In the genomic region with DNA sequence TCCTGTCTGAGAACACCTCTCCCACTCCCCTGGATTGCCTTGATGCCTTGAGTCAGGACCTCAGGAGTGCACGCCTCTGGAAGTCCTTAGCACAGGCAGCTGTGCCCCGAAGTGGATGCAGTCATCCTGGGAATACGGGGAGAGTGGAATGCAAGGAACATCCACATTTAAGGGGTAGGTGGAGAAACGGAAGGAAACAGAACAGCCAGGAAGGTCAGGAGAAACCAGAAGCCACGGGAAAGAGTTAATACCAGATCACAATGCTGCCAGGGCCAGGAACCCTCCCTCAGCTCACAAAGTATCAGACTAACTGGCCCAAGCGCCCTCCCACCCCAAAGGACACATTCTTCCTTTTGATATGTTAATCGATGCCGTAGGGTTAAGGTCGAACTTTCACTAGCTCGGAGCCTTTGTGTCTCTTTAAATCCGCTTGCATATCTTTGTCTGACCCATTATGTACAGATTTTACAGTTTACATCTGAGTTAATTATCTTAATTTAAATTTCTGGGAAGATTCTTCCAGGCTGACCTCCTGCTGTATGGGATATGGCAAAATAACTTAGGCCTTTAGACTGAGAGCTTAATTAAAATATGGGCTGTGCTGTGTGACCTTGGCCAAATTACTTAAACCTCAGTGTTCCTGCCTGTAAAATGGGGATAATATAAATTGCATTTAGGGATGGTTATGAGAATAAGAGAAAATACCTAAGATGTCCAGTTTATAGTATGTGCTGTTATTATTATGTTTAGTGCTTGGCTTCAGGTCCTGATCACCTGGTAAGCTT, we compare ENCODE assay signal across 14 cellular contexts. TPM values are rescaled to one million over a fixed set of nuclear protein-coding genes. Genes with fewer than 3 reads are reported as not detected.
DNase-seq lines count a peak whose midpoint lies in the region; ATAC-seq and TF ChIP-seq lines count a peak whose summit lies in the region.
"Had no signal": no experiment of that assay in that cellular context is flagged by ENCODE, and none has a peak within 500 bp of the region (broad histone marks: within the 10 kb centered on the region; RNA-seq: fewer than 3 reads in every experiment).

No MANE protein-coding gene starts in this region.

- no peaks in the 10 kb centered on the region for H3K27me3 Mint-ChIP-seq in activated CD8-positive, alpha-beta memory T cell treated with anti-CD3 and anti-CD28 coated beads, Interleukin-2, amount 10 ng/mL, durations not matched to agents 7 days and 5 days
- no peaks in the 10 kb centered on the region; the same call in 1 of the 2 replicates for H3K27me3 Mint-ChIP-seq in WTC11 (ENCODE audit: low read depth)

- H3K27ac ChIP-seq in iPS-18a (ENCODE audit: low read length): peak overlapping the region; percentile 76
- H3K27ac ChIP-seq: GM23248, ovary had no signal

- peak overlapping the region; percentile 34 for H3K4me3 ChIP-seq in iPS-18a (ENCODE audit: low read length)
- H3K4me3 ChIP-seq: GM23248, lung, ovary had no signal

- no peak overlapping the region for H3K27ac Mint-ChIP-seq in activated CD8-positive, alpha-beta memory T cell treated with anti-CD3 and anti-CD28 coated beads, Interleukin-2, amount 10 ng/mL, durations not matched to agents 7 days and 5 days
- peak overlapping the region; percentile 100 for H3K27ac Mint-ChIP-seq in WTC11
- H3K27ac Mint-ChIP-seq: activated T-helper 1 cell treated with anti-CD3 and anti-CD28 coated beads, Interleukin-12 subunit alpha, Interleukin-12 subunit beta, Interleukin-2, Interleukin-4 antibody, amounts not matched to agents 30 ng/mL and 10 ng/mL and 1 ng/mL, durations not matched to agents 14 hours and 24 hours and 36 hours had no signal

- no peak for ATAC-seq in activated CD8-positive, alpha-beta memory T cell treated with anti-CD3 and anti-CD28 coated beads, Interleukin-2, amount 10 ng/mL, durations not matched to agents 7 days and 5 days
- ATAC-seq in WTC11 (peak; percentile 91), HG03175 (IDR thresholded peaks at IDR 0.05; ENCODE audit: unreplicated experiment) (no peak)

- H3K9me3 Mint-ChIP-seq in activated CD8-positive, alpha-beta memory T cell treated with anti-CD3 and anti-CD28 coated beads, Interleukin-2, amount 10 ng/mL, durations not matched to agents 7 days and 5 days (ENCODE audit: low read depth): no peaks in the 10 kb centered on the region
- peaks cover 4% of the 10 kb centered on the region; the same call in 1 of the 2 replicates for H3K9me3 Mint-ChIP-seq in WTC11
- H3K9me3 Mint-ChIP-seq: activated T-helper 1 cell treated with anti-CD3 and anti-CD28 coated beads, Interleukin-12 subunit alpha, Interleukin-12 subunit beta, Interleukin-2, Interleukin-4 antibody, amounts not matched to agents 30 ng/mL and 10 ng/mL and 1 ng/mL, durations not matched to agents 14 hours and 24 hours and 36 hours had no signal

- peak overlapping the region; percentile 38 for H3K9ac ChIP-seq in iPS-18a (ENCODE audit: low read length)
- H3K9ac ChIP-seq: GM23248 had no signal

- H3K4me1 Mint-ChIP-seq in activated CD8-positive, alpha-beta memory T cell treated with anti-CD3 and anti-CD28 coated beads, Interleukin-2, amount 10 ng/mL, durations not matched to agents 7 days and 5 days: peaks cover 48% of the 10 kb centered on the region
- H3K4me1 Mint-ChIP-seq in WTC11: peaks cover 54% of the 10 kb centered on the region

- no peak overlapping the region for H3K4me3 Mint-ChIP-seq in activated CD8-positive, alpha-beta memory T cell treated with anti-CD3 and anti-CD28 coated beads, Interleukin-2, amount 10 ng/mL, durations not matched to agents 7 days and 5 days
- peak overlapping the region; percentile 29 for H3K4me3 Mint-ChIP-seq in WTC11
- H3K4me3 Mint-ChIP-seq: activated T-helper 1 cell treated with anti-CD3 and anti-CD28 coated beads, Interleukin-12 subunit alpha, Interleukin-12 subunit beta, Interleukin-2, Interleukin-4 antibody, amounts not matched to agents 30 ng/mL and 10 ng/mL and 1 ng/mL, durations not matched to agents 14 hours and 24 hours and 36 hours had no signal

- peaks cover 9% of the 10 kb centered on the region for H3K36me3 Mint-ChIP-seq in activated CD8-positive, alpha-beta memory T cell treated with anti-CD3 and anti-CD28 coated beads, Interleukin-2, amount 10 ng/mL, durations not matched to agents 7 days and 5 days
- no peaks in the 10 kb centered on the region for H3K36me3 Mint-ChIP-seq in WTC11

- no peaks in the 10 kb centered on the region for H3K36me3 ChIP-seq in iPS-18a (ENCODE audit: control insufficient read depth, low read depth, low read length)
- H3K36me3 ChIP-seq: ovary had no signal

- H3K27me3 ChIP-seq in iPS-18a (ENCODE audit: control insufficient read depth, insufficient read depth, low read length): no peaks in the 10 kb centered on the region
- H3K27me3 ChIP-seq: ovary had no signal

- TF ChIP-seq CTCF in WTC11 (IDR thresholded peaks at IDR 0.05): no peak

- CTCF ChIA-PET in activated CD8-positive, alpha-beta memory T cell treated with anti-CD3 and anti-CD28 coated beads, Interleukin-2, amount 10 ng/mL, durations not matched to agents 7 days and 5 days (lab: Charles Lee): interaction anchor here (2.2 kb wide), 1 partner anchor 26 kb away, joined by 5 read pairs; no protein-coding TSS in a partner anchor
- CTCF ChIA-PET in WTC11 (lab: Charles Lee): interaction anchor here (0.8 to 4.1 kb wide), 13 partner anchors 12 to 488 kb away, joined by 3 to 38 read pairs (median 4); a partner anchor contains a TSS

- peaks cover 37% of the 10 kb centered on the region for H3K4me1 ChIP-seq in iPS-18a (ENCODE audit: control insufficient read depth, low read depth, low read length)

- no peaks in the 10 kb centered on the region for H3K9me3 ChIP-seq in iPS-18a (ENCODE audit: control insufficient read depth, low read depth, low read length)
- H3K9me3 ChIP-seq: ovary had no signal

- POLR2A ChIA-PET in WTC11 (lab: Charles Lee): interaction anchor here (0.7 to 2.1 kb wide), 7 partner anchors 24 to 188 kb away, joined by 3 to 9 read pairs (median 4); a partner anchor contains a TSS

- peak; percentile 47 for DNase-seq in activated CD8-positive, alpha-beta memory T cell treated with anti-CD3 and anti-CD28 coated beads for 24 hours
- no peak for DNase-seq in activated CD8-positive, alpha-beta memory T cell treated with anti-CD3 and anti-CD28 coated beads, Interleukin-2, amount 10 ng/mL, durations not matched to agents 7 days and 5 days
- DNase-seq in WTC11 (ENCODE audit: low spot score): peak; percentile 80
- peak; percentile 22 for DNase-seq in retina
- DNase-seq in RKO (ENCODE audit: low spot score): no peak
- DNase-seq in AML-193 (lab: John Stamatoyannopoulos, UW): no peak
- DNase-seq: NCI-H1105, NCI-H524 treated with DMSO at 0.1 percent for 48 hours, ovary had no signal

TF ChIP-seq in WTC11, 78 proteins besides CTCF, POLR2A, EP300 and RAD21 (continues in another document):
- TF ChIP-seq TP53 (CRISPR knock-in tag; IDR thresholded peaks at IDR 0.05) (no peak), NFATC4 (CRISPR knock-in tag; IDR thresholded peaks at IDR 0.05) (peak; percentile 27; the same call in 1 of the 2 replicates), ZNF121 (CRISPR knock-in tag; IDR thresholded peaks at IDR 0.05) (peak; percentile 95; the same call in 1 of the 2 replicates), MXD4 (CRISPR knock-in tag; IDR thresholded peaks at IDR 0.05; ENCODE audit: borderline replicate concordance) (no peak), TEAD4 (CRISPR knock-in tag; IDR thresholded peaks at IDR 0.05) (no peak), KAT7 (CRISPR knock-in tag; IDR thresholded peaks at IDR 0.05; ENCODE audit: borderline replicate concordance) (no peak), MYBL2 (CRISPR knock-in tag; IDR thresholded peaks at IDR 0.05) (no peak), SOX15 (CRISPR knock-in tag; IDR thresholded peaks at IDR 0.05) (no peak)
- TF ChIP-seq, protein P1, sequence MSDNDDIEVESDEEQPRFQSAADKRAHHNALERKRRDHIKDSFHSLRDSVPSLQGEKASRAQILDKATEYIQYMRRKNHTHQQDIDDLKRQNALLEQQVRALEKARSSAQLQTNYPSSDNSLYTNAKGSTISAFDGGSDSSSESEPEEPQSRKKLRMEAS (CRISPR knock-in tag; IDR thresholded peaks at IDR 0.05): peak; percentile 56; the same call in 1 of the 2 replicates
- TF ChIP-seq, protein P2, sequence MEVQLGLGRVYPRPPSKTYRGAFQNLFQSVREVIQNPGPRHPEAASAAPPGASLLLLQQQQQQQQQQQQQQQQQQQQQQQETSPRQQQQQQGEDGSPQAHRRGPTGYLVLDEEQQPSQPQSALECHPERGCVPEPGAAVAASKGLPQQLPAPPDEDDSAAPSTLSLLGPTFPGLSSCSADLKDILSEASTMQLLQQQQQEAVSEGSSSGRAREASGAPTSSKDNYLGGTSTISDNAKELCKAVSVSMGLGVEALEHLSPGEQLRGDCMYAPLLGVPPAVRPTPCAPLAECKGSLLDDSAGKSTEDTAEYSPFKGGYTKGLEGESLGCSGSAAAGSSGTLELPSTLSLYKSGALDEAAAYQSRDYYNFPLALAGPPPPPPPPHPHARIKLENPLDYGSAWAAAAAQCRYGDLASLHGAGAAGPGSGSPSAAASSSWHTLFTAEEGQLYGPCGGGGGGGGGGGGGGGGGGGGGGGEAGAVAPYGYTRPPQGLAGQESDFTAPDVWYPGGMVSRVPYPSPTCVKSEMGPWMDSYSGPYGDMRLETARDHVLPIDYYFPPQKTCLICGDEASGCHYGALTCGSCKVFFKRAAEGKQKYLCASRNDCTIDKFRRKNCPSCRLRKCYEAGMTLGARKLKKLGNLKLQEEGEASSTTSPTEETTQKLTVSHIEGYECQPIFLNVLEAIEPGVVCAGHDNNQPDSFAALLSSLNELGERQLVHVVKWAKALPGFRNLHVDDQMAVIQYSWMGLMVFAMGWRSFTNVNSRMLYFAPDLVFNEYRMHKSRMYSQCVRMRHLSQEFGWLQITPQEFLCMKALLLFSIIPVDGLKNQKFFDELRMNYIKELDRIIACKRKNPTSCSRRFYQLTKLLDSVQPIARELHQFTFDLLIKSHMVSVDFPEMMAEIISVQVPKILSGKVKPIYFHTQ (CRISPR knock-in tag; IDR thresholded peaks at IDR 0.05): no peak; the same call in 1 of the 2 replicates

RNA-seq across cellular contexts. Expression of a gene that starts 24.0 kb away (rescaled TPM):
- 100 to 1,000 TPM; 333 to 502 TPM for total RNA-seq in activated CD8-positive, alpha-beta memory T cell treated with anti-CD3 and anti-CD28 coated beads, Interleukin-2, amount 10 ng/mL, durations not matched to agents 7 days and 5 days
- 23.0 to 33.6 TPM (median 23.0 TPM) in 3 replicates for total RNA-seq in WTC11 (2021)

RNA-seq across cellular contexts. Expression of a gene that starts 44.3 kb away (rescaled TPM):
- total RNA-seq in activated CD8-positive, alpha-beta memory T cell treated with anti-CD3 and anti-CD28 coated beads, Interleukin-2, amount 10 ng/mL, durations not matched to agents 7 days and 5 days: 10 to 100 TPM; 33.1 to 48.5 TPM
- 40.3 to 50.8 TPM (median 43.8 TPM) in 3 replicates for total RNA-seq in WTC11 (2021)

RNA-seq across cellular contexts. Expression of a gene that starts 44.7 kb away (rescaled TPM):
- 10 to 100 TPM; 21.9 to 25.6 TPM for total RNA-seq in activated CD8-positive, alpha-beta memory T cell treated with anti-CD3 and anti-CD28 coated beads, Interleukin-2, amount 10 ng/mL, durations not matched to agents 7 days and 5 days
- 37.5 to 42.4 TPM (median 38.9 TPM) in 3 replicates for total RNA-seq in WTC11 (2021)

Comparison
In these comparisons a context has a peak if more than half of its experiments do, and no peak if none do; other contexts are left out.
1. DNase-seq: peak in activated CD8-positive, alpha-beta memory T cell treated with anti-CD3 and anti-CD28 coated beads for 24 hours (single experiment), WTC11 (single experiment) and retina (single experiment); none in activated CD8-positive, alpha-beta memory T cell treated with anti-CD3 and anti-CD28 coated beads, Interleukin-2, amount 10 ng/mL, durations not matched to agents 7 days and 5 days (single experiment), RKO (single experiment) and AML-193 (0 of 2).